ENCODE assay signal across 10 cellular contexts in genomic region chr19:42229855-42230331, GRCh38. TPM values are rescaled to one million over a fixed set of nuclear protein-coding genes. Genes with fewer than 3 reads are reported as not detected.
DNase-seq lines count a peak whose midpoint lies in the region; TF ChIP-seq lines count a peak whose summit lies in the region.
"Had no signal": no experiment of that assay in that cellular context is flagged by ENCODE, and none has a peak within 500 bp of the region (broad histone marks: within the 10 kb centered on the region; RNA-seq: fewer than 3 reads in every experiment).

No MANE protein-coding gene starts in this region.

- H3K36me3 Mint-ChIP-seq in Caco-2 (ENCODE audit: insufficient read depth, unreplicated experiment), result peaks cover 89% of the 10 kb centered on the region
- H3K36me3 Mint-ChIP-seq in glutamatergic neuron (ENCODE audit: unreplicated experiment), result peaks cover 6% of the 10 kb centered on the region

- H3K9me2 ChIP-seq in MM.1S (replicated peaks; ENCODE audit: insufficient read depth, low read length), result no peaks in the 10 kb centered on the region

- no peak for TF ChIP-seq CTCF in Caco-2 (IDR thresholded peaks at IDR 0.05; ENCODE audit: insufficient read depth in 1 of 2, low read depth in 1 of 2, low read length in 1 of 2, severe bottlenecking in 1 of 2, unreplicated experiment in 1 of 2)
- TF ChIP-seq CTCF in glutamatergic neuron (IDR thresholded peaks at IDR 0.05; ENCODE audit: partially characterized antibody, unreplicated experiment), result no peak
- TF ChIP-seq CTCF in MM.1S (IDR thresholded peaks at IDR 0.05; ENCODE audit: low read length), result no peak

- H3K9ac ChIP-seq in SK-N-MC (ENCODE audit: insufficient read length) (no peak overlapping the region), MM.1S (ENCODE audit: low read length) (no peak overlapping the region)

- H3K4me3 Mint-ChIP-seq in Caco-2 (ENCODE audit: unreplicated experiment), result no peak overlapping the region
- no peak overlapping the region for H3K4me3 Mint-ChIP-seq in glutamatergic neuron (ENCODE audit: unreplicated experiment)

- intact Hi-C loops in Caco-2 (cut with micrococcal nuclease; ENCODE audit: unreplicated experiment), result no loop called here

- DNase-seq in Caco-2 (no peak), SK-N-MC (ENCODE audit: low read depth, low spot score) (no peak), glutamatergic neuron (no peak), MM.1S (no peak), NCI-H510A treated with DMSO at 0.1 percent for 48 hours (lab: John Stamatoyannopoulos, UW) (no peak), 8988T (no peak)
- DNase-seq: activated CD4-positive, alpha-beta T cell treated with anti-CD3 and anti-CD28 coated beads for 4 hours; transverse colon had no signal

- H3K4me1 Mint-ChIP-seq in Caco-2 (ENCODE audit: low read depth, unreplicated experiment) (peaks cover 13% of the 10 kb centered on the region), glutamatergic neuron (ENCODE audit: low read depth, unreplicated experiment) (peaks cover 10% of the 10 kb centered on the region)

- no peak overlapping the region for H2AFZ ChIP-seq in MM.1S (ENCODE audit: low read length)

- no peaks in the 10 kb centered on the region for H4K20me1 ChIP-seq in MM.1S (ENCODE audit: insufficient read depth, low read length)

- POLR2A ChIA-PET in Caco-2 (lab: Charles Lee), result no interaction called here

- H3K36me3 ChIP-seq in Caco-2 (ENCODE audit: control insufficient read depth, insufficient read depth, low read length) (peaks cover 3% of the 10 kb centered on the region; the same call in 1 of the 2 replicates), SK-N-MC (ENCODE audit: insufficient read depth, low read length) (peaks cover 82% of the 10 kb centered on the region), MM.1S (replicated peaks; ENCODE audit: insufficient read depth, low read length) (no peaks in the 10 kb centered on the region; the same call in 1 of the 2 replicates)

- peaks cover 6% of the 10 kb centered on the region; the same call in 1 of the 2 replicates for H3K4me1 ChIP-seq in Caco-2
- no peaks in the 10 kb centered on the region for H3K4me1 ChIP-seq in MM.1S (ENCODE audit: low read length)

- BruUV-seq in Caco-2 (replicated peaks; lab: Mats Ljungman, UMichigan), result no TSS peak

- H3K27me3 ChIP-seq in Caco-2 (replicated peaks; ENCODE audit: control insufficient read depth, insufficient read depth, low read length) (no peaks in the 10 kb centered on the region), MM.1S (replicated peaks; ENCODE audit: insufficient read depth, low read length) (no peaks in the 10 kb centered on the region)
- H3K27me3 ChIP-seq: transverse colon had no signal

- H3K9me3 Mint-ChIP-seq in Caco-2 (ENCODE audit: unreplicated experiment) (no peaks in the 10 kb centered on the region), glutamatergic neuron (ENCODE audit: unreplicated experiment) (peaks cover 3% of the 10 kb centered on the region)

- no peaks in the 10 kb centered on the region for H3F3A ChIP-seq in MM.1S (ENCODE audit: insufficient read depth, low read length)

- peaks cover 42% of the 10 kb centered on the region for H3K79me2 ChIP-seq in MM.1S (ENCODE audit: low read length)

- H3K4me2 ChIP-seq in MM.1S (ENCODE audit: low read depth, low read length), result no peak overlapping the region

- CTCF ChIA-PET in Caco-2 (lab: Charles Lee), result no interaction called here

- H3K27ac Mint-ChIP-seq in Caco-2 (ENCODE audit: unreplicated experiment) (peak overlapping the region; percentile 45), glutamatergic neuron (ENCODE audit: unreplicated experiment) (peak overlapping the region; percentile 77)

- peak overlapping the region; percentile 62 for H3K27ac ChIP-seq in SK-N-MC
- no peak overlapping the region for H3K27ac ChIP-seq in MM.1S (ENCODE audit: low read length)
- H3K27ac ChIP-seq: coronary artery, transverse colon had no signal

- H3K4me3 ChIP-seq in Caco-2 (ENCODE audit: low read depth, low read length) (no peak overlapping the region), SK-N-MC (no peak overlapping the region), MM.1S (ENCODE audit: low read length) (no peak overlapping the region)
- H3K4me3 ChIP-seq: coronary artery, skin epidermis, transverse colon had no signal

- H3K27me3 Mint-ChIP-seq in Caco-2 (ENCODE audit: insufficient read depth, unreplicated experiment) (no peaks in the 10 kb centered on the region), glutamatergic neuron (ENCODE audit: unreplicated experiment) (peaks cover 5% of the 10 kb centered on the region)

- H3K9me3 ChIP-seq in Caco-2, result no peaks in the 10 kb centered on the region
- no peaks in the 10 kb centered on the region for H3K9me3 ChIP-seq in SK-N-MC (ENCODE audit: low read depth, low read length)
- H3K9me3 ChIP-seq in MM.1S (replicated peaks; ENCODE audit: insufficient read depth, low read length), result no peaks in the 10 kb centered on the region
- H3K9me3 ChIP-seq: transverse colon had no signal

RNA-seq across cellular contexts. Expression of gene ZNF526, which starts 9.8 kb away (rescaled TPM):
- total RNA-seq in Caco-2 (2022), result 19.4 and 22.6 TPM in 2 replicates
- total RNA-seq in glutamatergic neuron (ENCODE audit: unreplicated experiment), result 12.0 TPM

RNA-seq across cellular contexts. Expression of gene DEDD2, which starts 12.4 kb away (rescaled TPM):
- total RNA-seq in Caco-2 (2022), result 31.2 and 31.4 TPM in 2 replicates
- total RNA-seq in glutamatergic neuron (ENCODE audit: unreplicated experiment), result 30.7 TPM

RNA-seq across cellular contexts. Expression of gene GSK3A, which starts 12.5 kb away (rescaled TPM):
- total RNA-seq in Caco-2 (2022), result 59.6 and 60.2 TPM in 2 replicates
- total RNA-seq in glutamatergic neuron (ENCODE audit: unreplicated experiment), result 83.2 TPM

RNA-seq across cellular contexts. Expression of gene ERF, which starts 25.0 kb away (rescaled TPM):
- 134 and 149 TPM in 2 replicates for total RNA-seq in Caco-2 (2022)
- total RNA-seq in glutamatergic neuron (ENCODE audit: unreplicated experiment), result 28.0 TPM

RNA-seq across cellular contexts. Expression of gene CIC, which starts 39.2 kb away (rescaled TPM):
- total RNA-seq in Caco-2 (2022), result 44.8 and 47.8 TPM in 2 replicates
- 150 TPM for total RNA-seq in glutamatergic neuron (ENCODE audit: unreplicated experiment)
